Comparison of ENCODE assay signal across 20 cellular contexts in genomic region chr1:223824712-223825111, GRCh38. TPM values are rescaled to one million over a fixed set of nuclear protein-coding genes. Genes with fewer than 3 reads are reported as not detected.
A peak's percentile ranks its signal among the peaks of the same experiment; 100 is the strongest.
DNase-seq lines count a peak whose midpoint lies in the region; ATAC-seq and TF ChIP-seq lines count a peak whose summit lies in the region.
"Had no signal": no experiment of that assay in that cellular context is flagged by ENCODE, and none has a peak within 500 bp of the region (broad histone marks: within the 10 kb centered on the region; RNA-seq: fewer than 3 reads in every experiment).

No MANE protein-coding gene starts in this region.

- ATAC-seq in activated T-helper 17 cell treated with anti-CD3 and anti-CD28 coated beads, Interleukin-2, amount 50 U/mL, for 72 hours (replicated peaks): no peak
- ATAC-seq: GM12878, HCT116 had no signal

- no peak overlapping the region for H3K4me3 Mint-ChIP-seq in Caco-2 (ENCODE audit: unreplicated experiment)
- H3K4me3 Mint-ChIP-seq in activated T-helper 17 cell treated with anti-CD3 and anti-CD28 coated beads, Interleukin-2, amount 50 U/mL, for 72 hours: no peak overlapping the region

- H3K4me1 ChIP-seq in Caco-2: peaks cover 29% of the 10 kb centered on the region
- H3K4me1 ChIP-seq in neutrophil (ENCODE audit: control insufficient read depth in 1 of 2, insufficient read depth in 1 of 2, low read depth in 1 of 2, low read length in 1 of 2): peaks cover 72 to 79% of the 10 kb centered on the region in 2 experiments

- DNase-seq in Caco-2 (no peak), HL-60 (ENCODE audit: low read depth in 1 of 2, low spot score in 1 of 2) (peak in 1 of 2 experiments; percentile 56), H7 (no peak), NCI-H748 (lab: John Stamatoyannopoulos, UW; ENCODE audit: unreplicated experiment) (no peak), middle frontal gyrus (ENCODE audit: extremely low spot score, low spot score) (no peak), NCI-H2029 treated with DMSO at 0.1 percent for 48 hours (lab: John Stamatoyannopoulos, UW) (no peak)
- DNase-seq: KBM-7, NCI-H1092 treated with DMSO at 0.1 percent for 48 hours, NCI-H187 treated with DMSO at 0.1 percent for 48 hours, NCI-H2171 treated with DMSO at 0.1 percent for 48 hours, NCI-H510A, OCI-M1, SJCRH30, SW 1271 had no signal

- intact Hi-C loops in Caco-2 (cut with micrococcal nuclease; ENCODE audit: unreplicated experiment): no loop called here

- TF ChIP-seq CTCF in Caco-2 (IDR thresholded peaks at IDR 0.05; ENCODE audit: insufficient read depth in 1 of 2, low read depth in 1 of 2, low read length in 1 of 2, severe bottlenecking in 1 of 2, unreplicated experiment in 1 of 2) (no peak), HL-60 (IDR thresholded peaks at IDR 0.05; ENCODE audit: insufficient read depth, low read length) (no peak), neutrophil (IDR thresholded peaks at IDR 0.05) (no peak)

- H3K9me3 Mint-ChIP-seq in Caco-2 (ENCODE audit: unreplicated experiment): no peaks in the 10 kb centered on the region
- H3K9me3 Mint-ChIP-seq in activated T-helper 17 cell treated with anti-CD3 and anti-CD28 coated beads, Interleukin-2, amount 50 U/mL, for 72 hours: no peaks in the 10 kb centered on the region

- H3K27me3 ChIP-seq in Caco-2 (replicated peaks; ENCODE audit: control insufficient read depth, insufficient read depth, low read length) (no peaks in the 10 kb centered on the region), HL-60 (ENCODE audit: insufficient read depth, poor library complexity, severe bottlenecking) (no peaks in the 10 kb centered on the region), neutrophil (no peaks in the 10 kb centered on the region), H7 (ENCODE audit: control insufficient read depth, insufficient read depth, low read length) (no peaks in the 10 kb centered on the region)
- H3K27me3 ChIP-seq: BLaER1, SJCRH30 had no signal

- CTCF ChIA-PET in Caco-2 (lab: Charles Lee): no interaction called here

- no peaks in the 10 kb centered on the region for H3K27me3 Mint-ChIP-seq in Caco-2 (ENCODE audit: insufficient read depth, unreplicated experiment)
- no peaks in the 10 kb centered on the region for H3K27me3 Mint-ChIP-seq in activated T-helper 17 cell treated with anti-CD3 and anti-CD28 coated beads, Interleukin-2, amount 50 U/mL, for 72 hours

- H3K9me3 ChIP-seq in Caco-2: no peaks in the 10 kb centered on the region
- no peaks in the 10 kb centered on the region for H3K9me3 ChIP-seq in neutrophil
- H3K9me3 ChIP-seq: BLaER1, SJCRH30 had no signal

- H3K27ac ChIP-seq in HL-60 (replicated peaks) (peak overlapping the region; percentile 71), neutrophil (peak overlapping the region; percentile 78)
- H3K27ac ChIP-seq: BLaER1, RWPE1, SJCRH30 had no signal

- no peak overlapping the region for H3K4me3 ChIP-seq in Caco-2 (ENCODE audit: low read depth, low read length)
- no peak overlapping the region; the same call in 1 of the 2 replicates for H3K4me3 ChIP-seq in HL-60 (replicated peaks; ENCODE audit: insufficient read depth, low read length)
- no peak overlapping the region for H3K4me3 ChIP-seq in neutrophil (ENCODE audit: low read depth in 1 of 2, low read length in 1 of 2)
- no peak overlapping the region for H3K4me3 ChIP-seq in H7 (ENCODE audit: insufficient read depth, low read depth, low read length)
- H3K4me3 ChIP-seq: BLaER1, GM12878, SJCRH30 had no signal

- H3K36me3 ChIP-seq in Caco-2 (ENCODE audit: control insufficient read depth, insufficient read depth, low read length) (no peaks in the 10 kb centered on the region), neutrophil (peaks cover 4% of the 10 kb centered on the region), H7 (replicated peaks; ENCODE audit: control insufficient read depth, insufficient read depth, low read length) (peaks cover 1% of the 10 kb centered on the region; the same call in 1 of the 2 replicates)

- peaks cover 50% of the 10 kb centered on the region for H3K4me1 Mint-ChIP-seq in Caco-2 (ENCODE audit: low read depth, unreplicated experiment)
- peaks cover 60% of the 10 kb centered on the region for H3K4me1 Mint-ChIP-seq in activated T-helper 17 cell treated with anti-CD3 and anti-CD28 coated beads, Interleukin-2, amount 50 U/mL, for 72 hours

- H3K36me3 Mint-ChIP-seq in Caco-2 (ENCODE audit: insufficient read depth, unreplicated experiment): peaks cover 23% of the 10 kb centered on the region
- peaks cover 31% of the 10 kb centered on the region for H3K36me3 Mint-ChIP-seq in activated T-helper 17 cell treated with anti-CD3 and anti-CD28 coated beads, Interleukin-2, amount 50 U/mL, for 72 hours (ENCODE audit: low read depth)

- BruUV-seq in Caco-2 (replicated peaks; lab: Mats Ljungman, UMichigan): no TSS peak

- POLR2A ChIA-PET in Caco-2 (lab: Charles Lee): no interaction called here

- peak overlapping the region; percentile 5 for H3K27ac Mint-ChIP-seq in Caco-2 (ENCODE audit: unreplicated experiment)
- peak overlapping the region; percentile 67 for H3K27ac Mint-ChIP-seq in activated T-helper 17 cell treated with anti-CD3 and anti-CD28 coated beads, Interleukin-2, amount 50 U/mL, for 72 hours

RNA-seq across cellular contexts. Expression of gene TP53BP2, which starts 21.0 kb away (rescaled TPM):
- total RNA-seq in Caco-2 (2022): 49.6 and 51.2 TPM in 2 replicates
- 10 to 100 TPM; 37.4 to 38.4 TPM for total RNA-seq in activated T-helper 17 cell treated with anti-CD3 and anti-CD28 coated beads, Interleukin-2, amount 50 U/mL, for 72 hours
- 42.7 and 48.5 TPM in 2 replicates for total RNA-seq in H7 (2014; rRNA removed; shearing (Covaris generic))
